ENCODE assay signal across 30 cellular contexts in the genomic region with DNA sequence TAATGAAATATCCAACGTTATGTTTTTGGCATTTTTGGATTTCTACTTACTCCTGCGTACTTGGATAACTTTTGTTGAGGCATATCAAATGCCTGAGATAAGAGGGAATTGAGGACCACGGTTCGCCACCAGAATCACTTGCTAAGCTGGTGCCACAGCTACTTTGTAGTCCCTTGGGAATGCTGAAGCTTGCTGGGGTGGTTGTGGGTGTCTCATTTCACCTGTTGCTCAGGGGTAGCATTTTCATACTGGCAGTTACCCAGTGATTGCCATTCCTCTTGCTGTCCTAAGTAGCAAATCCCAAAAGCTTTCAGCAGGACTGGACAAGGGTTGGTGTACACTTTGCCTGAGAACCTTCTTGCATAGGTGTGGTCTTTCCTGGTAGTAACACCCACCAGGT.
"Had no signal": no experiment of that assay in that cellular context is flagged by ENCODE, and none has a peak within 500 bp of the region (broad histone marks: within the 10 kb centered on the region; RNA-seq: fewer than 3 reads in every experiment).

No MANE protein-coding gene starts in this region.

- H3K27me3 ChIP-seq: cardiac muscle cell had no signal

- H3K4me1 Mint-ChIP-seq: activated CD4-positive, alpha-beta memory T cell treated with anti-CD3 and anti-CD28 coated beads, Interleukin-2, amount 10 ng/mL, durations not matched to agents 7 days and 5 days; activated T-helper 17 cell treated with anti-CD3 and anti-CD28 coated beads, Interleukin-2, amount 50 U/mL, for 72 hours; T-cell had no signal

- H3K36me3 ChIP-seq: cardiac muscle cell had no signal

- H3K36me3 Mint-ChIP-seq: activated naive CD8-positive, alpha-beta T cell; T-cell had no signal

- DNase-seq: activated CD4-positive, alpha-beta memory T cell treated with anti-CD3 and anti-CD28 coated beads, Interleukin-2, amount 10 ng/mL, durations not matched to agents 7 days and 5 days; activated CD4-positive, alpha-beta T cell treated with anti-CD3 and anti-CD28 coated beads, Interleukin-2, amount 50 U/mL, for 1 hour; activated CD4-positive, CD25-positive, alpha-beta regulatory T cell; activated gamma-delta T cell; activated naive CD4-positive, alpha-beta T cell treated with anti-CD3 and anti-CD28 coated beads for 36 hours; activated T-cell treated with anti-CD3 and anti-CD28 coated beads for 4 hours; activated T-cell treated with anti-CD3 and anti-CD28 coated beads, Interleukin-2, amount 50 U/mL, for 48 hours; amygdala; Karpas-422; NCI-H146; NCI-H1930; NCI-H345; NCI-H510A; NCI-H526 treated with DMSO at 0.1 percent for 48 hours; NCI-H82; OCI-M1; RPMI8226; T-cell; T-helper 2 cell; T1000 had no signal

- FAIRE-seq: astrocyte, K562, TTC549 had no signal

- ATAC-seq: activated T-helper 17 cell treated with anti-CD3 and anti-CD28 coated beads, Interleukin-2, amount 50 U/mL, for 72 hours; K562; Panc1; Right ventricle myocardium inferior; T-cell had no signal

- H3K27me3 Mint-ChIP-seq: activated CD4-positive, alpha-beta memory T cell treated with anti-CD3 and anti-CD28 coated beads, Interleukin-2, amount 10 ng/mL, durations not matched to agents 7 days and 5 days; brain had no signal

- H3K27ac Mint-ChIP-seq: activated CD4-positive, alpha-beta memory T cell treated with anti-CD3 and anti-CD28 coated beads, Interleukin-2, amount 10 ng/mL, durations not matched to agents 7 days and 5 days; activated naive CD4-positive, alpha-beta T cell treated with anti-CD3 and anti-CD28 coated beads for 36 hours; activated naive CD8-positive, alpha-beta T cell; activated T-helper 17 cell treated with anti-CD3 and anti-CD28 coated beads, Interleukin-2, amount 50 U/mL, for 72 hours; T-cell had no signal

- H3K4me3 ChIP-seq: cardiac muscle cell, K562, SK-N-MC had no signal

- H3K9me3 Mint-ChIP-seq: activated naive CD4-positive, alpha-beta T cell treated with anti-CD3 and anti-CD28 coated beads for 36 hours; T-cell had no signal

- H3K4me3 Mint-ChIP-seq: activated CD4-positive, alpha-beta memory T cell treated with anti-CD3 and anti-CD28 coated beads, Interleukin-2, amount 10 ng/mL, durations not matched to agents 7 days and 5 days; activated naive CD4-positive, alpha-beta T cell treated with anti-CD3 and anti-CD28 coated beads for 36 hours; activated naive CD8-positive, alpha-beta T cell; activated T-helper 17 cell treated with anti-CD3 and anti-CD28 coated beads, Interleukin-2, amount 50 U/mL, for 72 hours; brain; T-cell had no signal

- H3K27ac ChIP-seq: cardiac muscle cell, SK-N-MC had no signal
